8 cellular contexts compared by ENCODE assay signal in the genomic region with DNA sequence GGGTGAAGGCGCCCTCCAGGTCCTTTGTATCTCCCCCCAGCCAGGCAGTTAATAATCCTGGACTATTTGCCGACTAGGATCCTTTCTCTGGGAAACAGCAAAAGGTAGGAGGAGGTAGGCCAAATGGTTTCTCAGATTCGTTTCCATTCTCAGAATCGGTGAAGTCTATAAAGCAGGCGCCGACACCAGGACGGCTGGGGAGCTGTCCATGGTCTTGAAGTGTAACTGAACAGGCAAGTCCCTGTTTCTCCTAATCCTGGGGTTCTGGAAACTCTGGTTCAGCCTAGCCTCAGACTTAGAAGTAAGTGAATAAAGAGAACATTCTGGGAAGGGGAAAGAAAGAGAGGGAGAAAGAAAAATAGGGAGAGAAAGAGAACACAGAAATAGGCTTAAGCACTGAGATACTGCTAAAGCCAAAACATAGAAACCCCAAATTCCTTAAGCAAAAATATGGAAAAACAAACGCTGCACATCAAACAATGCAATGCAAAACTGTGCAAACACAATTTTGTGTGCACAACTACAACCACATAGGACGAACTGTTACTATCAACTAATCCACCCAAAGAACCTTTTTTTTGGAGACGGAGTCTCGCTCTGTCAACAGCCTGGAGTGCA. TPM values are rescaled to one million over a fixed set of nuclear protein-coding genes. Genes with fewer than 3 reads are reported as not detected.
A peak's percentile ranks its signal among the peaks of the same experiment; 100 is the strongest.
DNase-seq lines count a peak whose midpoint lies in the region; ATAC-seq and TF ChIP-seq lines count a peak whose summit lies in the region.

No MANE protein-coding gene starts in this region.

- H3K4me3 ChIP-seq in Panc1 (ENCODE audit: low read depth in 2 of 2, low read length in 2 of 2): no peak overlapping the region
- no peak overlapping the region for H3K4me3 ChIP-seq in choroid plexus epithelial cell (ENCODE audit: low read depth, low read length)
- H3K4me3 ChIP-seq in neural cell (ENCODE audit: low read length): no peak overlapping the region

- no peaks in the 10 kb centered on the region for H3K4me1 ChIP-seq in Panc1 (ENCODE audit: control insufficient read depth, insufficient read depth, low read length)

- intact Hi-C loops in Panc1 (cut with micrococcal nuclease; ENCODE audit: unreplicated experiment): no loop called here

- H2AFZ ChIP-seq in neural cell (ENCODE audit: low read depth, low read length): no peak overlapping the region

- H3F3A ChIP-seq in neural cell (ENCODE audit: insufficient read depth, low read length, poor library complexity, severe bottlenecking): no peaks in the 10 kb centered on the region

- no peak for TF ChIP-seq CTCF in GM13976 (IDR thresholded peaks at IDR 0.05; ENCODE audit: borderline replicate concordance, control extremely low read depth, extremely low read depth, insufficient read depth, missing control alignments)
- TF ChIP-seq CTCF in Panc1 (IDR thresholded peaks at IDR 0.05): no peak
- no peak for TF ChIP-seq CTCF in choroid plexus epithelial cell (conservative IDR thresholded peaks at IDR 0.05; ENCODE audit: low read depth, low read length)
- TF ChIP-seq CTCF in neural cell (IDR thresholded peaks at IDR 0.05; ENCODE audit: poor library complexity, severe bottlenecking): no peak

- ATAC-seq in Panc1 (peak; percentile 71; the same call in 1 of the 2 replicates), GM18502 (IDR thresholded peaks at IDR 0.05; ENCODE audit: poor library complexity, unreplicated experiment) (no peak), HG02759 (IDR thresholded peaks at IDR 0.05; ENCODE audit: unreplicated experiment) (no peak), GM21390 (IDR thresholded peaks at IDR 0.05; ENCODE audit: unreplicated experiment) (no peak)

- H3K27me3 ChIP-seq in Panc1 (ENCODE audit: control insufficient read depth, insufficient read depth, low read length): 0 out of 2 replicates have a peak, but pooled peaks cover 2% of the 10 kb centered on the region
- H3K27me3 ChIP-seq in neural cell (ENCODE audit: insufficient read depth, low read depth, low read length): no peaks in the 10 kb centered on the region

- no peaks in the 10 kb centered on the region for H3K9me2 ChIP-seq in neural cell (ENCODE audit: insufficient read depth, low read length)

- in situ Hi-C loops in GM13976 (cut with MboI; ENCODE audit: low sequenced_read_pairs, unreplicated experiment): no loop called here
- in situ Hi-C loops in Panc1 (cut with HindIII; ENCODE audit: low pct_unique_long_range_greater_than_20kb, low sequenced_read_pairs): no loop called here

- H3K36me3 ChIP-seq in Panc1 (ENCODE audit: control insufficient read depth, insufficient read depth, low read length): no peaks in the 10 kb centered on the region
- no peaks in the 10 kb centered on the region for H3K36me3 ChIP-seq in neural cell (ENCODE audit: insufficient read depth, low read length)

- no peaks in the 10 kb centered on the region for H4K20me1 ChIP-seq in neural cell (ENCODE audit: insufficient read depth)

- H3K27ac ChIP-seq in Panc1 (ENCODE audit: low read length) (no peak overlapping the region), neural cell (ENCODE audit: low read length) (no peak overlapping the region)

- no peak for TF ChIP-seq RAD21 in neural cell (conservative IDR thresholded peaks at IDR 0.05)

- H3K9ac ChIP-seq in neural cell (ENCODE audit: low read length): no peak overlapping the region

- no TSS peak for BruUV-seq in Panc1 (replicated peaks; lab: Mats Ljungman, UMichigan)

- TF ChIP-seq EP300 in neural cell (conservative IDR thresholded peaks at IDR 0.05; ENCODE audit: poor library complexity, severe bottlenecking): no peak

- no peak overlapping the region for H3K4me2 ChIP-seq in neural cell (ENCODE audit: low read length)

- POLR2A ChIA-PET in Panc1 (lab: Charles Lee): no interaction called here

- no peaks in the 10 kb centered on the region for H3K79me2 ChIP-seq in neural cell (replicated peaks; ENCODE audit: insufficient read depth, low read length)

- peak; percentile 52 for DNase-seq in GM13976 (ENCODE audit: low spot score)
- DNase-seq in Panc1 (ENCODE audit: low read depth, low spot score): no peak
- DNase-seq in choroid plexus epithelial cell (ENCODE audit: low read depth): peak; percentile 88
- no peak for DNase-seq in NCI-H1105 treated with DMSO at 0.1 percent for 48 hours (lab: John Stamatoyannopoulos, UW)

- CTCF ChIA-PET in Panc1 (lab: Charles Lee): no interaction called here

- H3K9me3 ChIP-seq in Panc1 (ENCODE audit: control insufficient read depth, insufficient read depth, low read depth, low read length) (no peaks in the 10 kb centered on the region), neural cell (ENCODE audit: low read length) (no peaks in the 10 kb centered on the region)

TF ChIP-seq in neural cell, 6 proteins besides CTCF, POLR2A, EP300 and RAD21:
- TF ChIP-seq, protein P1, sequence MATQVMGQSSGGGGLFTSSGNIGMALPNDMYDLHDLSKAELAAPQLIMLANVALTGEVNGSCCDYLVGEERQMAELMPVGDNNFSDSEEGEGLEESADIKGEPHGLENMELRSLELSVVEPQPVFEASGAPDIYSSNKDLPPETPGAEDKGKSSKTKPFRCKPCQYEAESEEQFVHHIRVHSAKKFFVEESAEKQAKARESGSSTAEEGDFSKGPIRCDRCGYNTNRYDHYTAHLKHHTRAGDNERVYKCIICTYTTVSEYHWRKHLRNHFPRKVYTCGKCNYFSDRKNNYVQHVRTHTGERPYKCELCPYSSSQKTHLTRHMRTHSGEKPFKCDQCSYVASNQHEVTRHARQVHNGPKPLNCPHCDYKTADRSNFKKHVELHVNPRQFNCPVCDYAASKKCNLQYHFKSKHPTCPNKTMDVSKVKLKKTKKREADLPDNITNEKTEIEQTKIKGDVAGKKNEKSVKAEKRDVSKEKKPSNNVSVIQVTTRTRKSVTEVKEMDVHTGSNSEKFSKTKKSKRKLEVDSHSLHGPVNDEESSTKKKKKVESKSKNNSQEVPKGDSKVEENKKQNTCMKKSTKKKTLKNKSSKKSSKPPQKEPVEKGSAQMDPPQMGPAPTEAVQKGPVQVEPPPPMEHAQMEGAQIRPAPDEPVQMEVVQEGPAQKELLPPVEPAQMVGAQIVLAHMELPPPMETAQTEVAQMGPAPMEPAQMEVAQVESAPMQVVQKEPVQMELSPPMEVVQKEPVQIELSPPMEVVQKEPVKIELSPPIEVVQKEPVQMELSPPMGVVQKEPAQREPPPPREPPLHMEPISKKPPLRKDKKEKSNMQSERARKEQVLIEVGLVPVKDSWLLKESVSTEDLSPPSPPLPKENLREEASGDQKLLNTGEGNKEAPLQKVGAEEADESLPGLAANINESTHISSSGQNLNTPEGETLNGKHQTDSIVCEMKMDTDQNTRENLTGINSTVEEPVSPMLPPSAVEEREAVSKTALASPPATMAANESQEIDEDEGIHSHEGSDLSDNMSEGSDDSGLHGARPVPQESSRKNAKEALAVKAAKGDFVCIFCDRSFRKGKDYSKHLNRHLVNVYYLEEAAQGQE (IDR thresholded peaks at IDR 0.05; ENCODE audit: borderline replicate concordance): peak; percentile 71
- no peak for TF ChIP-seq SMC3 (conservative IDR thresholded peaks at IDR 0.05; ENCODE audit: poor library complexity)

RNA-seq across cellular contexts. Expression of gene INA, which starts 11.1 kb away (rescaled TPM):
- total RNA-seq in Panc1 (2021; ENCODE audit: unreplicated experiment): 0.08 TPM
- 0.16 TPM for polyA plus RNA-seq in Panc1 (2012; ENCODE audit: insufficient read length)
- 349 and 379 TPM in 2 replicates for polyA plus RNA-seq in neural cell
- polyA minus RNA-seq in neural cell: 425 and 498 TPM in 2 replicates

RNA-seq across cellular contexts. Expression of gene RPEL1, which starts 20.1 kb away (rescaled TPM):
- 0.10 TPM for total RNA-seq in Panc1 (2021; ENCODE audit: unreplicated experiment)
- 0.19 TPM for polyA plus RNA-seq in Panc1 (2012; ENCODE audit: insufficient read length)
- polyA plus RNA-seq in neural cell: not detected in 2 replicates
- polyA minus RNA-seq in neural cell: not detected in 2 replicates

Comparison
In these comparisons a context has a peak if more than half of its experiments do, and no peak if none do; other contexts are left out.
1. DNase-seq: peak in GM13976 (single experiment) and choroid plexus epithelial cell (single experiment); none in Panc1 (single experiment) and NCI-H1105 treated with DMSO at 0.1 percent for 48 hours (single experiment).